In genomic region chrX:77442728-77443127, GRCh38 we compare ENCODE assay signal across 16 cellular contexts. TPM values are rescaled to one million over a fixed set of nuclear protein-coding genes. Genes with fewer than 3 reads are reported as not detected.
A peak's percentile ranks its signal among the peaks of the same experiment; 100 is the strongest.
DNase-seq lines count a peak whose midpoint lies in the region; FAIRE-seq and TF ChIP-seq lines count a peak whose summit lies in the region.
"Had no signal": no experiment of that assay in that cellular context is flagged by ENCODE, and none has a peak within 500 bp of the region (broad histone marks: within the 10 kb centered on the region; RNA-seq: fewer than 3 reads in every experiment).

No MANE protein-coding gene starts in this region.

- H2AFZ ChIP-seq in endothelial cell of umbilical vein (ENCODE audit: low read depth, low read length) = no peak overlapping the region

- POLR2A ChIA-PET in RWPE1 (lab: Yijun Ruan, JAX; ENCODE audit: low non-redundant PET) (no interaction called here), endothelial cell of umbilical vein (lab: Charles Lee) (interaction anchor here (0.9 to 1.5 kb wide), 2 partner anchors 12 to 453 kb away, joined by 3 to 4 read pairs; partner anchors contain the start of gene MAGT1)

- no peak for TF ChIP-seq POLR2A in endothelial cell of umbilical vein (IDR thresholded peaks at IDR 0.05; ENCODE audit: low read depth, low read length)

- peaks cover 61% of the 10 kb centered on the region for H3K4me1 ChIP-seq in endothelial cell of umbilical vein (ENCODE audit: control insufficient read depth, extremely low read depth, insufficient read depth, low read length)
- H3K4me1 ChIP-seq: prostate gland had no signal

- H3K9me3 ChIP-seq in endothelial cell of umbilical vein (replicated peaks; ENCODE audit: control insufficient read depth, insufficient read depth, low read length) = no peaks in the 10 kb centered on the region
- H3K9me3 ChIP-seq: prostate gland had no signal

- H3K9ac ChIP-seq in endothelial cell of umbilical vein (replicated peaks; ENCODE audit: extremely low read depth, insufficient read depth, low read length) = peak overlapping the region; percentile 73

- DNase-seq in GM04504 (ENCODE audit: low read depth) = peak; percentile 44
- peak; percentile 57 for DNase-seq in RWPE1 (ENCODE audit: low spot score)
- peak; percentile 96 for DNase-seq in endothelial cell of umbilical vein (ENCODE audit: low read depth, low spot score)
- peak; percentile 84 for DNase-seq in pulmonary artery endothelial cell (ENCODE audit: low read depth, low spot score)
- no peak for DNase-seq in G401 (ENCODE audit: low spot score)
- DNase-seq in DMS114 treated with DMSO at 0.1 percent for 48 hours (lab: John Stamatoyannopoulos, UW; ENCODE audit: unreplicated experiment) = no peak
- DNase-seq in ecto neural progenitor cell (ENCODE audit: low spot score) = no peak
- no peak for DNase-seq in activated gamma-delta T cell treated with Interleukin-2 at 50 U/mL for 16 hours
- DNase-seq: activated CD4-positive, alpha-beta memory T cell treated with anti-CD3 and anti-CD28 coated beads, Interleukin-2, amount 10 ng/mL, durations not matched to agents 7 days and 5 days; activated naive CD4-positive, alpha-beta T cell treated with anti-CD3 and anti-CD28 coated beads for 36 hours; NCI-H510A; substantia nigra had no signal

- H3K27ac ChIP-seq in RWPE1 (no peak overlapping the region), endothelial cell of umbilical vein (ENCODE audit: insufficient read depth, low read depth, low read length) (peak overlapping the region; percentile 96)
- H3K27ac ChIP-seq: prostate gland, SK-N-MC had no signal

- dilution Hi-C loops in endothelial cell of umbilical vein (cut with MboI; ENCODE audit: extremely low pct_ligation_motif_present, low sequenced_read_pairs) = no loop called here

- H3K36me3 ChIP-seq in endothelial cell of umbilical vein (ENCODE audit: control insufficient read depth in 2 of 2, extremely low read depth in 1 of 2, insufficient read depth in 2 of 2, low read length in 2 of 2) = no peaks in the 10 kb centered on the region
- H3K36me3 ChIP-seq: prostate gland had no signal

- peaks cover 8% of the 10 kb centered on the region for H3K79me2 ChIP-seq in endothelial cell of umbilical vein (ENCODE audit: control insufficient read depth, insufficient read depth, low read length)

- TF ChIP-seq CTCF in RWPE1 (conservative IDR thresholded peaks at IDR 0.05; ENCODE audit: low read depth) = no peak
- no peak for TF ChIP-seq CTCF in endothelial cell of umbilical vein (IDR thresholded peaks at IDR 0.05; ENCODE audit: extremely low read depth in 1 of 2, insufficient read depth in 1 of 2, low read depth in 1 of 2, low read length in 2 of 2)

- H3K27me3 ChIP-seq in endothelial cell of umbilical vein (ENCODE audit: control insufficient read depth in 2 of 2, insufficient read depth in 2 of 2, low read length in 2 of 2) = no peaks in the 10 kb centered on the region

- intact Hi-C loops in endothelial cell of umbilical vein (cut with micrococcal nuclease) = loop anchor here (1.0 to 5.0 kb wide), 6 partner anchors 62 to 520 kb away; partner anchors contain the start of genes COX7B and MAGT1

- no peak for FAIRE-seq in endothelial cell of umbilical vein (lab: Jason Lieb, UNC)
- FAIRE-seq: D721Med had no signal

- no peaks in the 10 kb centered on the region for H4K20me1 ChIP-seq in endothelial cell of umbilical vein (replicated peaks; ENCODE audit: control insufficient read depth, extremely low read depth, insufficient read depth, low read length)

- H3K4me2 ChIP-seq in endothelial cell of umbilical vein (ENCODE audit: insufficient read depth, low read length) = peak overlapping the region; percentile 81

- H3K9me1 ChIP-seq in endothelial cell of umbilical vein (replicated peaks; ENCODE audit: control insufficient read depth, extremely low read depth, insufficient read depth, low read length) = no peaks in the 10 kb centered on the region

- CTCF ChIA-PET in RWPE1 (lab: Yijun Ruan, JAX) = no interaction called here
- CTCF ChIA-PET in endothelial cell of umbilical vein (lab: Charles Lee) = no interaction called here

- no peak overlapping the region for H3K4me3 ChIP-seq in endothelial cell of umbilical vein (replicated peaks in 1 of 3; ENCODE audit: insufficient read depth in 1 of 3, low read depth in 1 of 3, low read length in 3 of 3)
- H3K4me3 ChIP-seq: prostate gland, SK-N-MC had no signal

- no TSS peak for BruUV-seq in endothelial cell of umbilical vein (replicated peaks; lab: Mats Ljungman, UMichigan)

- in situ Hi-C loops in G401 (cut with HindIII; ENCODE audit: low sequenced_read_pairs) = no loop called here

TF ChIP-seq in endothelial cell of umbilical vein, 7 proteins besides CTCF, POLR2A, EP300 and RAD21:
- peak; percentile 93 for TF ChIP-seq FOS (IDR thresholded peaks at IDR 0.05; ENCODE audit: borderline replicate concordance, insufficient read depth, low read length)
- no peak for TF ChIP-seq EZH2 (IDR thresholded peaks at IDR 0.05; ENCODE audit: borderline replicate concordance, low read depth, low read length, severe bottlenecking)
- TF ChIP-seq JUN (IDR thresholded peaks at IDR 0.05; ENCODE audit: borderline replicate concordance, insufficient read depth, insufficient read length, low read depth) = peak; percentile 92
- peak; percentile 99 for TF ChIP-seq GATA2 (IDR thresholded peaks at IDR 0.05; ENCODE audit: insufficient read depth, insufficient read length, low read depth, low read length)
- peak; percentile 24 for TF ChIP-seq POLR2AphosphoS5 (IDR thresholded peaks at IDR 0.05; ENCODE audit: insufficient read depth, low read depth, low read length)

RNA-seq across cellular contexts. Expression of gene FGF16, which starts 4.5 kb away (rescaled TPM):
- total RNA-seq in endothelial cell of umbilical vein (3.1 and 5.1 TPM in 2 replicates), pulmonary artery endothelial cell (3.3 and 4.5 TPM in 2 replicates)
- 3.1 and 3.8 TPM in 2 replicates for polyA plus RNA-seq in endothelial cell of umbilical vein
- 3.1 TPM in 2 replicates for polyA plus RNA-seq in endothelial cell of umbilical vein (2011; cell fraction: cytosol; rRNA removed)
- 1.7 and 1.9 TPM in 2 replicates for polyA plus RNA-seq in endothelial cell of umbilical vein (2011; cell fraction: nucleus; rRNA removed)
- polyA plus RNA-seq in endothelial cell of umbilical vein (2012) = 10.5 and 10.9 TPM in 2 replicates
- polyA minus RNA-seq in endothelial cell of umbilical vein = 1.4 and 1.6 TPM in 2 replicates
- polyA minus RNA-seq in endothelial cell of umbilical vein (2011; cell fraction: cytosol; rRNA and poly(A)+ RNA removed) = not detected
- polyA minus RNA-seq in endothelial cell of umbilical vein (2011; cell fraction: nucleus; rRNA and poly(A)+ RNA removed) = 1.4 and 1.8 TPM in 2 replicates
- total RNA-seq in G401 (2014; rRNA removed; shearing (Covaris generic)) = not detected in 2 replicates
- total RNA-seq: activated CD4-positive, alpha-beta memory T cell treated with anti-CD3 and anti-CD28 coated beads, Interleukin-2, amount 10 ng/mL, durations not matched to agents 7 days and 5 days; mesothelial cell of epicardium had no signal

Comparison
In these comparisons a context has a peak if more than half of its experiments do, and no peak if none do; other contexts are left out.
1. DNase-seq: peak in GM04504 (single experiment), RWPE1 (single experiment), endothelial cell of umbilical vein (single experiment) and pulmonary artery endothelial cell (single experiment); none in G401 (single experiment), DMS114 treated with DMSO at 0.1 percent for 48 hours (single experiment), ecto neural progenitor cell (single experiment) and activated gamma-delta T cell treated with Interleukin-2 at 50 U/mL for 16 hours (single experiment).